12 cellular contexts compared by ENCODE assay signal in the genomic region with DNA sequence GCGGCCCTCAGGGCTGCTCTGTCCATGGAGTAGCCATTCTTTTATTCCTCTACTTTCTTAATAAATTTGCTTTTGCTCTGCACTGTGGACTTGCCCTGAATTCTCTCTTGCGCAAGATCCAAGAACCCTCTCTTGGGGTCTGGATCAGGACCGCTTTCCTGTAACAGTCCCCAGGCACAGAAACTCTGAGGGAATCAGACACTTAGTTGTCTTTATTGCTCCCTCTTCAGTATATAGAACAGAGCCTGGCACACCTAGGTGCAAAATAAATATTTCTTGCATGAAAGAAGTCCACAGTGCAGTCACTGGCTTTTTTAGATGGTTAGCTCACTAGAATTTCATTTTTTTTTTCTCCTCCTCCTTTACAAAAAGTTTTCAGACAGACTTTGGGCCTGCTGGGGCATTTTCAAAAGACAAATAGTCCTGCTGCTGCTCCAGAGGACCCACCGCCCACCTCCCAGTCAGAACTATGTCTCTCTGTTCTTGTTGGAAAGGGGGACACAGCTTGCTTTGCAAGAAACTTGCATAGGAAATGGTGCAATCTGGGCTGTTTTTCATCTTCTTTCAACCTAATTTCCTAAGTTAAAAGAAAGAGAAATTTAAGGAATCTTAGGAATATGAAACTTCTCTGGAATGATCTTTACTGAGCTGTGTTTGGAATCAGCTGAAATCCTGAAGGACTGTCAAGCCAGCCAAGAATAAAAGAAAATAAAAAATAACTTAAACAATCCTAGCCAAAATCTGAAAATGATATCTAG. TPM values are rescaled to one million over a fixed set of nuclear protein-coding genes. Genes with fewer than 3 reads are reported as not detected.
DNase-seq lines count a peak whose midpoint lies in the region; ATAC-seq and TF ChIP-seq lines count a peak whose summit lies in the region.
"Had no signal": no experiment of that assay in that cellular context is flagged by ENCODE, and none has a peak within 500 bp of the region (broad histone marks: within the 10 kb centered on the region; RNA-seq: fewer than 3 reads in every experiment).

No MANE protein-coding gene starts in this region.

- no peak overlapping the region for H3K4me3 ChIP-seq in left ventricle myocardium inferior
- no peak overlapping the region for H3K4me3 ChIP-seq in gastrocnemius medialis
- H3K4me3 ChIP-seq: SJSA1 had no signal

- TF ChIP-seq CTCF in left ventricle myocardium inferior (IDR thresholded peaks at IDR 0.05; ENCODE audit: borderline replicate concordance) (no peak), gastrocnemius medialis (IDR thresholded peaks at IDR 0.05 in 4 of 5, conservative IDR thresholded peaks at IDR 0.05 in 1 of 5) (no peak)

- H3K4me1 ChIP-seq in left ventricle myocardium inferior = peaks cover 44% of the 10 kb centered on the region
- H3K4me1 ChIP-seq in gastrocnemius medialis = peaks cover 18 to 24% of the 10 kb centered on the region in 2 donors

- no peak for TF ChIP-seq POLR2A in gastrocnemius medialis (IDR thresholded peaks at IDR 0.05)

- H3K27ac ChIP-seq in left ventricle myocardium inferior (replicated peaks) = peak overlapping the region; percentile 77
- peak overlapping the region; percentile 26 to 53 (median 46) for H3K27ac ChIP-seq in gastrocnemius medialis
- H3K27ac ChIP-seq: C4-2B had no signal

- H3K36me3 ChIP-seq in left ventricle myocardium inferior (no peaks in the 10 kb centered on the region), gastrocnemius medialis (no peaks in the 10 kb centered on the region)
- H3K36me3 ChIP-seq: SJSA1 had no signal

- in situ Hi-C loops in gastrocnemius medialis (cut with MboI; ENCODE audit: low sequenced_read_pairs in 4 of 4) = no loop called here

- DNase-seq in CD1c-positive myeloid dendritic cell (ENCODE audit: extremely low spot score) (peak; percentile 19), astrocyte of the hippocampus (ENCODE audit: low read depth, low spot score) (peak; percentile 32), left ventricle myocardium inferior (no peak), gastrocnemius medialis (no peak), GOT3 (lab: John Stamatoyannopoulos, UW) (no peak), NAMALWA (ENCODE audit: low spot score) (no peak), NCI-H345 (lab: John Stamatoyannopoulos, UW) (no peak), HUDEP-2 (lab: John Stamatoyannopoulos, UW; ENCODE audit: unreplicated experiment in 76 of 76) (no peak)
- DNase-seq: activated CD4-positive, alpha-beta memory T cell treated with anti-CD3 and anti-CD28 coated beads, Interleukin-2, amount 10 ng/mL, durations not matched to agents 7 days and 5 days; NCI-H2227 treated with DMSO at 0.1 percent for 48 hours had no signal

- no peaks in the 10 kb centered on the region for H3K27me3 ChIP-seq in left ventricle myocardium inferior (ENCODE audit: low read depth)
- H3K27me3 ChIP-seq in gastrocnemius medialis = no peaks in the 10 kb centered on the region
- H3K27me3 ChIP-seq: SJSA1 had no signal

- ATAC-seq in gastrocnemius medialis = peak; percentile 30 to 45

- H3K9me3 ChIP-seq in left ventricle myocardium inferior (replicated peaks) (no peaks in the 10 kb centered on the region), gastrocnemius medialis (no peaks in the 10 kb centered on the region)
- H3K9me3 ChIP-seq: SJSA1 had no signal

- intact Hi-C loops in left ventricle myocardium inferior (cut with micrococcal nuclease) = no loop called here
- intact Hi-C loops in gastrocnemius medialis (cut with DNase I; ENCODE audit: low total_unique reads) = no loop called here

RNA-seq across cellular contexts. Expression of a gene that starts 31.7 kb away (rescaled TPM):
- total RNA-seq in left ventricle myocardium inferior (37.1 TPM), gastrocnemius medialis (10 to 100 TPM; 23.0 to 52.1 (median 31.8) TPM)

Comparison
In these comparisons a context has a peak if more than half of its experiments do, and no peak if none do; other contexts are left out.
1. DNase-seq: peak in CD1c-positive myeloid dendritic cell (single experiment) and astrocyte of the hippocampus (single experiment); none in left ventricle myocardium inferior (single experiment), gastrocnemius medialis (0 of 2), GOT3 (single experiment), NAMALWA (single experiment), NCI-H345 (single experiment) and HUDEP-2 (0 of 76).